In the genomic region with DNA sequence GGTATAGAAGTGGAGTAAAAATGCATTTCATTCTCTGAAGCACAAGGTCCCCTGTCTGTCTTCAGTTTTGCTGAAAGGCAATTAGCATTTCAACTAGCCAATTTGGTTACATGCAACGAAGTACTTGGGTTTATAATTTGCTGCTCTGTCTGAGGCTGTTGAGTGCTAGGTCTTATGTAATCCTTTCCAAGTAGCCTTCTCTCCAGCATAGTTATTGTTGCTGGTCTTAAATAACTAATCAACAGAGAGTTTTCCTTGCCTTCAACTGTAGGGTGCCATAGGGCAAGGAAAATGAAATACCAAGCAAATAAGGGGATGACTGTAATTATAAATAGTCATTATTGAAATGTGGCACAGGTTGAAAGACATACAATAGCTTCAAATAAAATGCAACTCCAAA, we compare ENCODE assay signal across 31 cellular contexts. TPM values are rescaled to one million over a fixed set of nuclear protein-coding genes. Genes with fewer than 3 reads are reported as not detected.
DNase-seq lines count a peak whose midpoint lies in the region; ATAC-seq and TF ChIP-seq lines count a peak whose summit lies in the region.
"Had no signal": no experiment of that assay in that cellular context is flagged by ENCODE, and none has a peak within 500 bp of the region (broad histone marks: within the 10 kb centered on the region; RNA-seq: fewer than 3 reads in every experiment).

No MANE protein-coding gene starts in this region.

- H3K36me3 Mint-ChIP-seq in brain: peaks cover 25% of the 10 kb centered on the region
- H3K36me3 Mint-ChIP-seq in stimulated activated effector memory CD8-positive, alpha-beta T cell treated with anti-CD3 and anti-CD28 coated beads, Interleukin-12 subunit alpha, Interleukin-12 subunit beta, amount 100 ng/mL, for 72 hours: no peaks in the 10 kb centered on the region
- no peaks in the 10 kb centered on the region for H3K36me3 Mint-ChIP-seq in activated naive CD8-positive, alpha-beta T cell treated with anti-CD3 and anti-CD28 coated beads, Interleukin-2, amount 50 U/mL, for 24 hours (ENCODE audit: low read depth)

- peaks cover 58% of the 10 kb centered on the region for H3K4me1 Mint-ChIP-seq in brain
- H3K4me1 Mint-ChIP-seq in stimulated activated effector memory CD8-positive, alpha-beta T cell treated with anti-CD3 and anti-CD28 coated beads, Interleukin-12 subunit alpha, Interleukin-12 subunit beta, amount 100 ng/mL, for 72 hours: peaks cover 11% of the 10 kb centered on the region
- H3K4me1 Mint-ChIP-seq in activated naive CD8-positive, alpha-beta T cell treated with anti-CD3 and anti-CD28 coated beads, Interleukin-2, amount 50 U/mL, for 24 hours: peaks cover 5% of the 10 kb centered on the region

- intact Hi-C loops in thyroid gland (cut with DNase I): no loop called here

- H3K9me3 ChIP-seq in HAP-1 (no peaks in the 10 kb centered on the region), thyroid gland (no peaks in the 10 kb centered on the region)
- H3K9me3 ChIP-seq: breast epithelium, gastroesophageal sphincter, psoas muscle, upper lobe of right lung had no signal

- no peak for ATAC-seq in stimulated activated effector memory CD8-positive, alpha-beta T cell treated with anti-CD3 and anti-CD28 coated beads, Interleukin-12 subunit alpha, Interleukin-12 subunit beta, amount 100 ng/mL, for 72 hours
- no peak for ATAC-seq in activated naive CD8-positive, alpha-beta T cell treated with anti-CD3 and anti-CD28 coated beads, Interleukin-2, amount 50 U/mL, for 24 hours
- ATAC-seq: gastroesophageal sphincter; naive thymus-derived CD4-positive, alpha-beta T cell; psoas muscle; upper lobe of right lung had no signal

- H3K27me3 Mint-ChIP-seq in brain: peaks cover 11% of the 10 kb centered on the region
- peaks cover 41% of the 10 kb centered on the region for H3K27me3 Mint-ChIP-seq in activated naive CD8-positive, alpha-beta T cell treated with anti-CD3 and anti-CD28 coated beads, Interleukin-2, amount 50 U/mL, for 24 hours

- TF ChIP-seq CTCF in brain (conservative IDR thresholded peaks at IDR 0.05) (no peak), thyroid gland (IDR thresholded peaks at IDR 0.05) (no peak)

- peak overlapping the region; percentile 83 to 95 (median 89) for H3K27ac Mint-ChIP-seq in brain
- H3K27ac Mint-ChIP-seq in stimulated activated effector memory CD8-positive, alpha-beta T cell treated with anti-CD3 and anti-CD28 coated beads, Interleukin-12 subunit alpha, Interleukin-12 subunit beta, amount 100 ng/mL, for 72 hours: no peak overlapping the region
- no peak overlapping the region for H3K27ac Mint-ChIP-seq in activated naive CD8-positive, alpha-beta T cell treated with anti-CD3 and anti-CD28 coated beads, Interleukin-2, amount 50 U/mL, for 24 hours
- H3K27ac Mint-ChIP-seq: activated T-helper 2 cell treated with anti-CD3 and anti-CD28 coated beads, Interferon-gamma antibody, Interleukin-2, Interleukin-4, amounts not matched to agents 10 μg/mL and 5 μg/mL and 100 μg/mL, durations not matched to agents 14 hours and 24 hours and 36 hours; IgD-negative memory B cell; naive thymus-derived CD4-positive, alpha-beta T cell had no signal

- H3K4me3 ChIP-seq in HAP-1: no peak overlapping the region
- no peak overlapping the region for H3K4me3 ChIP-seq in thyroid gland (replicated peaks in 1 of 3)
- H3K4me3 ChIP-seq: BLaER1, breast epithelium, gastroesophageal sphincter, lung, psoas muscle, upper lobe of right lung had no signal

- DNase-seq in DMS 273 (lab: John Stamatoyannopoulos, UW; ENCODE audit: unreplicated experiment) (peak; percentile 83), HAP-1 (ENCODE audit: low spot score in 2 of 2) (peak; percentile 48 to 97), NCI-H524 treated with DMSO at 0.1 percent for 48 hours (lab: John Stamatoyannopoulos, UW) (peak; percentile 84), ACHN (no peak), thyroid gland (no peak)
- no peak for DNase-seq in stimulated activated effector memory CD8-positive, alpha-beta T cell treated with anti-CD3 and anti-CD28 coated beads, Interleukin-12 subunit alpha, Interleukin-12 subunit beta, amount 100 ng/mL, for 72 hours (ENCODE audit: low spot score in 2 of 2)
- no peak for DNase-seq in activated naive CD8-positive, alpha-beta T cell treated with anti-CD3 and anti-CD28 coated beads, Interleukin-2, amount 50 U/mL, for 24 hours
- DNase-seq: activated CD4-positive, alpha-beta T cell treated with anti-CD3 and anti-CD28 coated beads for 48 hours; activated CD8-positive, alpha-beta memory T cell treated with anti-CD3 and anti-CD28 coated beads for 24 hours; activated naive CD4-positive, alpha-beta T cell treated with anti-CD3 and anti-CD28 coated beads, Interleukin-2, amount 50 U/mL, for 16 hours; activated T-cell treated with anti-CD3 and anti-CD28 coated beads for 4 hours; GDM1; HCEC 1CT; naive thymus-derived CD4-positive, alpha-beta T cell; NCI-H1048; nucleus accumbens; OCI-M1; psoas muscle; stimulated activated CD4-positive, alpha-beta T cell treated with anti-CD3 and anti-CD28 coated beads, Interleukin-4, amount 100 ng/mL, for 4 hours; substantia nigra; T1000; upper lobe of right lung had no signal

- no peak for TF ChIP-seq POLR2A in thyroid gland (IDR thresholded peaks at IDR 0.05)

- peaks cover 0 to 27% (median 23%) of the 10 kb centered on the region in 5 experiments for H3K9me3 Mint-ChIP-seq in brain
- no peaks in the 10 kb centered on the region for H3K9me3 Mint-ChIP-seq in stimulated activated effector memory CD8-positive, alpha-beta T cell treated with anti-CD3 and anti-CD28 coated beads, Interleukin-12 subunit alpha, Interleukin-12 subunit beta, amount 100 ng/mL, for 72 hours
- no peaks in the 10 kb centered on the region for H3K9me3 Mint-ChIP-seq in activated naive CD8-positive, alpha-beta T cell treated with anti-CD3 and anti-CD28 coated beads, Interleukin-2, amount 50 U/mL, for 24 hours
- H3K9me3 Mint-ChIP-seq: activated T-helper 2 cell treated with anti-CD3 and anti-CD28 coated beads, Interferon-gamma antibody, Interleukin-2, Interleukin-4, amounts not matched to agents 10 μg/mL and 5 μg/mL and 100 μg/mL, durations not matched to agents 14 hours and 24 hours and 36 hours; IgD-negative memory B cell had no signal

- H3K4me1 ChIP-seq in HAP-1: peaks cover 33% of the 10 kb centered on the region
- no peaks in the 10 kb centered on the region for H3K4me1 ChIP-seq in thyroid gland
- H3K4me1 ChIP-seq: BLaER1 had no signal

- H3K27me3 ChIP-seq in HAP-1 (ENCODE audit: low read depth) (no peaks in the 10 kb centered on the region), thyroid gland (no peaks in the 10 kb centered on the region)
- H3K27me3 ChIP-seq: BLaER1 had no signal

- H3K36me3 ChIP-seq in HAP-1 (replicated peaks) (no peaks in the 10 kb centered on the region), thyroid gland (no peaks in the 10 kb centered on the region)
- H3K36me3 ChIP-seq: BLaER1, breast epithelium, gastroesophageal sphincter, upper lobe of right lung had no signal

- H3K4me3 Mint-ChIP-seq in brain: peak overlapping the region; percentile 77 to 94 (median 93)
- H3K4me3 Mint-ChIP-seq in stimulated activated effector memory CD8-positive, alpha-beta T cell treated with anti-CD3 and anti-CD28 coated beads, Interleukin-12 subunit alpha, Interleukin-12 subunit beta, amount 100 ng/mL, for 72 hours: no peak overlapping the region
- no peak overlapping the region for H3K4me3 Mint-ChIP-seq in activated naive CD8-positive, alpha-beta T cell treated with anti-CD3 and anti-CD28 coated beads, Interleukin-2, amount 50 U/mL, for 24 hours
- H3K4me3 Mint-ChIP-seq: IgD-negative memory B cell; naive thymus-derived CD4-positive, alpha-beta T cell had no signal

- in situ Hi-C loops in HAP-1 (cut with MboI; ENCODE audit: low sequenced_read_pairs): no loop called here
- in situ Hi-C loops in ACHN (cut with HindIII; ENCODE audit: low pct_ligation_motif_present, low pct_unique_long_range_greater_than_20kb, low sequenced_read_pairs): no loop called here

- WGBS in thyroid gland, 2 donors: 38 to 68% methylated on average over 1 of the region's 1 CpG

- no peak overlapping the region for H3K27ac ChIP-seq in thyroid gland
- H3K27ac ChIP-seq: BLaER1, gastroesophageal sphincter, psoas muscle, RWPE1, upper lobe of right lung, VCaP had no signal

RNA-seq across cellular contexts. Expression of gene ADGRV1, which starts 4.6 kb away (rescaled TPM):
- polyA plus RNA-seq in brain (ENCODE audit: insufficient read depth, low read depth, low replicate concordance): 7.8 TPM
- total RNA-seq in thyroid gland: 100 to 1,000 TPM; 129 to 158 (median 145) TPM
- polyA plus RNA-seq: IgD-negative memory B cell; naive thymus-derived CD4-positive, alpha-beta T cell had no signal

RNA-seq across cellular contexts. Expression of gene LYSMD3, which starts 33.8 kb away (rescaled TPM):
- polyA plus RNA-seq in brain (ENCODE audit: insufficient read depth, low read depth, low replicate concordance): 2.6 TPM
- 10 to 100 TPM; 20.9 to 32.7 (median 27.2) TPM for total RNA-seq in thyroid gland

Comparison
In these comparisons a context has a peak if more than half of its experiments do, and no peak if none do; other contexts are left out.
1. DNase-seq: peak in DMS 273 (single experiment), HAP-1 (2 of 2) and NCI-H524 treated with DMSO at 0.1 percent for 48 hours (single experiment); none in stimulated activated effector memory CD8-positive, alpha-beta T cell treated with anti-CD3 and anti-CD28 coated beads, Interleukin-12 subunit alpha, Interleukin-12 subunit beta, amount 100 ng/mL, for 72 hours (0 of 2), activated naive CD8-positive, alpha-beta T cell treated with anti-CD3 and anti-CD28 coated beads, Interleukin-2, amount 50 U/mL, for 24 hours (single experiment), ACHN (single experiment) and thyroid gland (0 of 2).
2. H3K27ac Mint-ChIP-seq: peak in brain (5 of 5); none in stimulated activated effector memory CD8-positive, alpha-beta T cell treated with anti-CD3 and anti-CD28 coated beads, Interleukin-12 subunit alpha, Interleukin-12 subunit beta, amount 100 ng/mL, for 72 hours (single experiment) and activated naive CD8-positive, alpha-beta T cell treated with anti-CD3 and anti-CD28 coated beads, Interleukin-2, amount 50 U/mL, for 24 hours (single experiment).
3. H3K4me3 Mint-ChIP-seq: peak in brain (5 of 5); none in stimulated activated effector memory CD8-positive, alpha-beta T cell treated with anti-CD3 and anti-CD28 coated beads, Interleukin-12 subunit alpha, Interleukin-12 subunit beta, amount 100 ng/mL, for 72 hours (single experiment) and activated naive CD8-positive, alpha-beta T cell treated with anti-CD3 and anti-CD28 coated beads, Interleukin-2, amount 50 U/mL, for 24 hours (single experiment).